In genomic region chr18:79877163-79878091, GRCh38 we compare ENCODE assay signal across 20 cellular contexts.
DNase-seq lines count a peak whose midpoint lies in the region; ATAC-seq, FAIRE-seq and TF ChIP-seq lines count a peak whose summit lies in the region.
"Had no signal": no experiment of that assay in that cellular context is flagged by ENCODE, and none has a peak within 500 bp of the region (broad histone marks: within the 10 kb centered on the region; RNA-seq: fewer than 3 reads in every experiment).

No MANE protein-coding gene starts in this region.

- H3K9me1 ChIP-seq in K562 (ENCODE audit: control insufficient read depth, insufficient read depth, low read length), result no peaks in the 10 kb centered on the region

- peak; percentile 6 for DNase-seq in DMS153 (lab: John Stamatoyannopoulos, UW)
- DNase-seq in DMS153 treated with DMSO at 0.1 percent for 48 hours (lab: John Stamatoyannopoulos, UW; ENCODE audit: unreplicated experiment), result no peak
- peak; percentile 2 for DNase-seq in GM12891 (ENCODE audit: insufficient read length, low spot score)
- no peak for DNase-seq in K562 (ENCODE audit: extremely low read depth in 1 of 4, low spot score in 3 of 4)
- DNase-seq in neural progenitor cell (ENCODE audit: low spot score), result peak; percentile 54
- DNase-seq in activated CD8-positive, alpha-beta T cell treated with anti-CD3 and anti-CD28 coated beads for 36 hours, result no peak
- no peak for DNase-seq in NCI-H345 (lab: John Stamatoyannopoulos, UW)
- DNase-seq: activated CD4-positive, CD25-positive, alpha-beta regulatory T cell; activated naive CD4-positive, alpha-beta T cell; DMS53; SHP77 treated with DMSO at 0.1 percent for 48 hours; T-helper 2 cell had no signal

- peak overlapping the region; percentile 29 for H3K27ac Mint-ChIP-seq in neural progenitor cell
- H3K27ac Mint-ChIP-seq in activated CD8-positive, alpha-beta T cell treated with anti-CD3 and anti-CD28 coated beads for 36 hours, result no peak overlapping the region
- H3K27ac Mint-ChIP-seq: activated CD8-positive, alpha-beta memory T cell treated with anti-CD3 and anti-CD28 coated beads, Interleukin-2, amount 10 ng/mL, durations not matched to agents 7 days and 5 days; stimulated activated memory B cell treated with anti-CD40 and anti-IgM and Interleukin-4, amounts not matched to agents 10 μg/mL and 1 μg/mL and 100 μg/mL, for 72 hours had no signal

- in situ Hi-C loops in K562 (cut with MboI), result no loop called here

- H3K4me3 ChIP-seq in K562 (no peak overlapping the region), neural progenitor cell (no peak overlapping the region)
- H3K4me3 ChIP-seq: ascending aorta; BLaER1 treated with 17β-estradiol and CSF1 and Interleukin-3, amounts not matched to agents 10 nM and 100 nM; left lung; tibial nerve had no signal

- TF ChIP-seq EP300 in K562 (IDR thresholded peaks at IDR 0.05; ENCODE audit: low read length), result no peak

- H3F3A ChIP-seq in neural progenitor cell (ENCODE audit: low read depth), result peaks cover 3% of the 10 kb centered on the region

- TF ChIP-seq CTCF in K562 (IDR thresholded peaks at IDR 0.05 in 2 of 3, conservative IDR thresholded peaks at IDR 0.05 in 1 of 3; ENCODE audit: insufficient read depth in 2 of 3, low read depth in 1 of 3, low read length in 3 of 3) (no peak), neural progenitor cell (IDR thresholded peaks at IDR 0.05) (peak; percentile 21)
- no peak for TF ChIP-seq CTCF in activated CD8-positive, alpha-beta T cell treated with anti-CD3 and anti-CD28 coated beads for 36 hours (IDR thresholded peaks at IDR 0.05)

- H4K20me1 ChIP-seq in K562 (replicated peaks; ENCODE audit: control insufficient read depth, insufficient read depth, low read length), result no peaks in the 10 kb centered on the region
- H4K20me1 ChIP-seq in neural progenitor cell (ENCODE audit: low read depth), result no peaks in the 10 kb centered on the region

- BruUV-seq in K562 (replicated peaks; lab: Mats Ljungman, UMichigan), result no TSS peak

- TF ChIP-seq POLR2A in GM12891 (IDR thresholded peaks at IDR 0.05; ENCODE audit: low read depth, low read length) (no peak), K562 (conservative IDR thresholded peaks at IDR 0.05) (no peak)

- no peaks in the 10 kb centered on the region for H3K36me3 ChIP-seq in K562 (ENCODE audit: control insufficient read depth, insufficient read depth, low read length)
- H3K36me3 ChIP-seq in neural progenitor cell, result no peaks in the 10 kb centered on the region
- H3K36me3 ChIP-seq: ascending aorta; BLaER1 treated with 17β-estradiol and CSF1 and Interleukin-3, amounts not matched to agents 10 nM and 100 nM; left lung; tibial nerve had no signal

- peaks cover 6% of the 10 kb centered on the region for H3K9me3 Mint-ChIP-seq in neural progenitor cell
- H3K9me3 Mint-ChIP-seq in activated CD8-positive, alpha-beta T cell treated with anti-CD3 and anti-CD28 coated beads for 36 hours, result no peaks in the 10 kb centered on the region

- H3K27ac ChIP-seq in K562 (ENCODE audit: extremely low read depth, low read depth, low read length), result no peak overlapping the region
- no peak overlapping the region for H3K27ac ChIP-seq in neural progenitor cell
- H3K27ac ChIP-seq: ascending aorta; BLaER1 treated with 17β-estradiol and CSF1 and Interleukin-3, amounts not matched to agents 10 nM and 100 nM; left lung; tibial nerve had no signal

- H2AFZ ChIP-seq in K562 (ENCODE audit: low read depth, low read length), result no peak overlapping the region
- peak overlapping the region; percentile 6 for H2AFZ ChIP-seq in neural progenitor cell (replicated peaks)

- H3K4me1 Mint-ChIP-seq in neural progenitor cell, result peaks cover 12% of the 10 kb centered on the region
- H3K4me1 Mint-ChIP-seq in activated CD8-positive, alpha-beta T cell treated with anti-CD3 and anti-CD28 coated beads for 36 hours (ENCODE audit: low read depth), result no peaks in the 10 kb centered on the region
- H3K4me1 Mint-ChIP-seq: activated CD8-positive, alpha-beta memory T cell treated with anti-CD3 and anti-CD28 coated beads, Interleukin-2, amount 10 ng/mL, durations not matched to agents 7 days and 5 days; stimulated activated memory B cell treated with anti-CD40 and anti-IgM and Interleukin-4, amounts not matched to agents 10 μg/mL and 1 μg/mL and 100 μg/mL, for 72 hours had no signal

- peak overlapping the region; percentile 57 for H3K4me3 Mint-ChIP-seq in neural progenitor cell
- H3K4me3 Mint-ChIP-seq in activated CD8-positive, alpha-beta T cell treated with anti-CD3 and anti-CD28 coated beads for 36 hours, result no peak overlapping the region
- H3K4me3 Mint-ChIP-seq: activated CD8-positive, alpha-beta memory T cell treated with anti-CD3 and anti-CD28 coated beads, Interleukin-2, amount 10 ng/mL, durations not matched to agents 7 days and 5 days; stimulated activated memory B cell treated with anti-CD40 and anti-IgM and Interleukin-4, amounts not matched to agents 10 μg/mL and 1 μg/mL and 100 μg/mL, for 72 hours had no signal

- WGBS in K562 (ENCODE audit: insufficient coverage, low coverage, missing lambda C conversion rate), result 8% methylated on average over 24 of the region's 38 CpGs

- peaks cover 0 to 8% of the 10 kb centered on the region in 2 experiments; a peak in 2 of 5 replicates for H3K4me1 ChIP-seq in K562 (replicated peaks in 1 of 2; ENCODE audit: control insufficient read depth in 2 of 2, insufficient read depth in 2 of 2, low read length in 2 of 2)
- peaks cover 14% of the 10 kb centered on the region for H3K4me1 ChIP-seq in neural progenitor cell
- H3K4me1 ChIP-seq: ascending aorta, left lung had no signal

- intact Hi-C loops in K562 (cut with micrococcal nuclease), result no loop called here
- intact Hi-C loops in activated CD8-positive, alpha-beta T cell treated with anti-CD3 and anti-CD28 coated beads for 36 hours (cut with micrococcal nuclease), result no loop called here

- H3K36me3 Mint-ChIP-seq in neural progenitor cell, result peaks cover 2% of the 10 kb centered on the region
- no peaks in the 10 kb centered on the region for H3K36me3 Mint-ChIP-seq in activated CD8-positive, alpha-beta T cell treated with anti-CD3 and anti-CD28 coated beads for 36 hours (ENCODE audit: low read depth)
- H3K36me3 Mint-ChIP-seq: activated CD8-positive, alpha-beta memory T cell treated with anti-CD3 and anti-CD28 coated beads, Interleukin-2, amount 10 ng/mL, durations not matched to agents 7 days and 5 days; stimulated activated memory B cell treated with anti-CD40 and anti-IgM and Interleukin-4, amounts not matched to agents 10 μg/mL and 1 μg/mL and 100 μg/mL, for 72 hours had no signal

- H3K27me3 ChIP-seq in K562 (ENCODE audit: control insufficient read depth in 2 of 2, insufficient read depth in 2 of 2, low read length in 2 of 2) (peaks cover 15 to 50% of the 10 kb centered on the region in 2 experiments; a peak in 4 of 5 replicates), neural progenitor cell (no peaks in the 10 kb centered on the region)
- H3K27me3 ChIP-seq: ascending aorta; BLaER1 treated with 17β-estradiol and CSF1 and Interleukin-3, amounts not matched to agents 10 nM and 100 nM had no signal

- H3K79me2 ChIP-seq in K562 (ENCODE audit: control insufficient read depth, insufficient read depth, low read length) (no peaks in the 10 kb centered on the region), neural progenitor cell (ENCODE audit: low read depth) (no peaks in the 10 kb centered on the region)

- H3K27me3 Mint-ChIP-seq in neural progenitor cell (ENCODE audit: insufficient read depth, low read depth), result peaks cover 14% of the 10 kb centered on the region
- no peaks in the 10 kb centered on the region for H3K27me3 Mint-ChIP-seq in activated CD8-positive, alpha-beta T cell treated with anti-CD3 and anti-CD28 coated beads for 36 hours
- H3K27me3 Mint-ChIP-seq: activated CD8-positive, alpha-beta memory T cell treated with anti-CD3 and anti-CD28 coated beads, Interleukin-2, amount 10 ng/mL, durations not matched to agents 7 days and 5 days had no signal

- FAIRE-seq in GM12891 (lab: Jason Lieb, UNC) (no peak), K562 (lab: Jason Lieb, UNC) (no peak)
- FAIRE-seq: GM18507 had no signal

- CTCF ChIA-PET in K562 (lab: Yijun Ruan, JAX; ENCODE audit: low intra/inter-chr PET ratio), result no interaction called here
- CTCF ChIA-PET in activated CD8-positive, alpha-beta T cell treated with anti-CD3 and anti-CD28 coated beads for 36 hours (lab: Charles Lee), result no interaction called here

- no peak overlapping the region for H3K4me2 ChIP-seq in K562 (ENCODE audit: insufficient read depth, low read length)
- no peak overlapping the region for H3K4me2 ChIP-seq in neural progenitor cell
- H3K4me2 ChIP-seq: BLaER1 treated with 17β-estradiol and CSF1 and Interleukin-3, amounts not matched to agents 10 nM and 100 nM had no signal

- H3K9ac ChIP-seq in K562 (ENCODE audit: insufficient read depth in 1 of 2, low read depth in 2 of 2, low read length in 2 of 2) (no peak overlapping the region), neural progenitor cell (no peak overlapping the region)
- H3K9ac ChIP-seq: BLaER1 treated with 17β-estradiol and CSF1 and Interleukin-3, amounts not matched to agents 10 nM and 100 nM had no signal

- POLR2A ChIA-PET in K562 (lab: Yijun Ruan, JAX), result interaction anchor here (0.6 kb wide), 1 partner anchor 232 kb away, joined by 3 read pairs; no protein-coding TSS in a partner anchor
- POLR2A ChIA-PET in activated CD8-positive, alpha-beta T cell treated with anti-CD3 and anti-CD28 coated beads for 36 hours (lab: Charles Lee), result no interaction called here

- ATAC-seq in K562 (0 out of 3 replicates have a peak, but pooled peaks have one; percentile 40), HG03095 (IDR thresholded peaks at IDR 0.05; ENCODE audit: unreplicated experiment) (no peak)
- ATAC-seq in activated CD8-positive, alpha-beta T cell treated with anti-CD3 and anti-CD28 coated beads for 36 hours, result no peak
- ATAC-seq: activated CD8-positive, alpha-beta memory T cell treated with anti-CD3 and anti-CD28 coated beads, Interleukin-2, amount 10 ng/mL, durations not matched to agents 7 days and 5 days; left lung; stimulated activated memory B cell treated with anti-CD40 and anti-IgM and Interleukin-4, amounts not matched to agents 10 μg/mL and 1 μg/mL and 100 μg/mL, for 72 hours had no signal

- TF ChIP-seq RAD21 in K562 (CRISPR knock-in tag; conservative IDR thresholded peaks at IDR 0.05 in 1 of 2, IDR thresholded peaks at IDR 0.05 in 1 of 2), result no peak

- no peaks in the 10 kb centered on the region for H3K9me3 ChIP-seq in K562 (replicated peaks; ENCODE audit: control insufficient read depth, insufficient read depth, low read depth, low read length)
- no peaks in the 10 kb centered on the region for H3K9me3 ChIP-seq in neural progenitor cell (ENCODE audit: low read depth)
- H3K9me3 ChIP-seq: ascending aorta, left lung had no signal

TF ChIP-seq in GM12891, 5 proteins besides CTCF, POLR2A, EP300 and RAD21 (continues in another document):
- TF ChIP-seq POU2F2 (IDR thresholded peaks at IDR 0.05; ENCODE audit: low read depth, low read length) (no peak), TAF1 (IDR thresholded peaks at IDR 0.05; ENCODE audit: low read depth, low read length) (no peak), SPI1 (IDR thresholded peaks at IDR 0.05; ENCODE audit: low read depth, low read length) (no peak)

TF ChIP-seq in K562, 482 proteins besides CTCF, POLR2A, EP300 and RAD21 (continues in another document):
- TF ChIP-seq ZNF696 (CRISPR knock-in tag; conservative IDR thresholded peaks at IDR 0.05), result no peak

Comparison
In these comparisons a context has a peak if more than half of its experiments do, and no peak if none do; other contexts are left out.
1. DNase-seq: peak in DMS153 (single experiment), GM12891 (single experiment) and neural progenitor cell (single experiment); none in DMS153 treated with DMSO at 0.1 percent for 48 hours (single experiment), K562 (0 of 4), activated CD8-positive, alpha-beta T cell treated with anti-CD3 and anti-CD28 coated beads for 36 hours (single experiment) and NCI-H345 (single experiment).